ENCODE assay signal across 1 cellular context in genomic region chr6:136969433-136969832, GRCh38.
TF ChIP-seq lines count a peak whose summit lies in the region.

No MANE protein-coding gene starts in this region.

TF ChIP-seq in SK-N-SH, 30 proteins besides CTCF, POLR2A, EP300 and RAD21 (continued from another document):
- peak; percentile 82 for TF ChIP-seq RCOR1 (IDR thresholded peaks at IDR 0.05; ENCODE audit: low read length)
- no peak for TF ChIP-seq MAX (IDR thresholded peaks at IDR 0.05; ENCODE audit: low read depth)
TF ChIP-seq in SK-N-SH: peak in this region for 5.
